In genomic region chr12:67592228-67593011, GRCh38 we compare ENCODE assay signal across 8 cellular contexts. TPM values are rescaled to one million over a fixed set of nuclear protein-coding genes. Genes with fewer than 3 reads are reported as not detected.
A peak's percentile ranks its signal among the peaks of the same experiment; 100 is the strongest.
DNase-seq lines count a peak whose midpoint lies in the region; ATAC-seq and TF ChIP-seq lines count a peak whose summit lies in the region.

No MANE protein-coding gene starts in this region.

- no peaks in the 10 kb centered on the region for H3K9me3 Mint-ChIP-seq in activated T-cell treated with anti-CD3 and anti-CD28 coated beads, Interleukin-2, amount 50 U/mL, for 72 hours
- H3K9me3 Mint-ChIP-seq in effector memory CD8-positive, alpha-beta T cell: peaks cover 0 to 2% of the 10 kb centered on the region in 2 donors
- H3K9me3 Mint-ChIP-seq in progenitor cell of endocrine pancreas (ENCODE audit: low read depth): peaks cover 2% of the 10 kb centered on the region

- ATAC-seq in activated T-cell treated with anti-CD3 and anti-CD28 coated beads, Interleukin-2, amount 50 U/mL, for 72 hours (replicated peaks in 1 of 2): peak; percentile 70 to 83
- peak; percentile 88 for ATAC-seq in HG02798 (IDR thresholded peaks at IDR 0.05; ENCODE audit: poor library complexity, unreplicated experiment)
- ATAC-seq in effector memory CD8-positive, alpha-beta T cell (replicated peaks): peak; percentile 75

- H3K4me3 Mint-ChIP-seq in activated T-cell treated with anti-CD3 and anti-CD28 coated beads, Interleukin-2, amount 50 U/mL, for 72 hours: peak overlapping the region; percentile 53 to 80
- H3K4me3 Mint-ChIP-seq in effector memory CD8-positive, alpha-beta T cell: peak overlapping the region; percentile 35 to 73
- H3K4me3 Mint-ChIP-seq in progenitor cell of endocrine pancreas (ENCODE audit: low read depth): no peak overlapping the region

- no peak for TF ChIP-seq CTCF in progenitor cell of endocrine pancreas (IDR thresholded peaks at IDR 0.05; ENCODE audit: unreplicated experiment)

- peaks cover 52% of the 10 kb centered on the region for H3K4me1 Mint-ChIP-seq in activated T-cell treated with anti-CD3 and anti-CD28 coated beads, Interleukin-2, amount 50 U/mL, for 72 hours (ENCODE audit: low read depth)
- peaks cover 16 to 44% of the 10 kb centered on the region in 2 donors for H3K4me1 Mint-ChIP-seq in effector memory CD8-positive, alpha-beta T cell (ENCODE audit: low read depth in 2 of 2)
- H3K4me1 Mint-ChIP-seq in progenitor cell of endocrine pancreas (ENCODE audit: low read depth): peaks cover 20% of the 10 kb centered on the region

- H3K27me3 Mint-ChIP-seq in activated T-cell treated with anti-CD3 and anti-CD28 coated beads, Interleukin-2, amount 50 U/mL, for 72 hours (ENCODE audit: low read depth): no peaks in the 10 kb centered on the region
- H3K27me3 Mint-ChIP-seq in effector memory CD8-positive, alpha-beta T cell: no peaks in the 10 kb centered on the region
- no peaks in the 10 kb centered on the region for H3K27me3 Mint-ChIP-seq in progenitor cell of endocrine pancreas

- peak in 1 of 2 donors; percentile 17 for DNase-seq in activated T-cell treated with anti-CD3 and anti-CD28 coated beads, Interleukin-2, amount 50 U/mL, for 72 hours
- no peak for DNase-seq in activated T-cell treated with anti-CD3 and anti-CD28 coated beads, Interleukin-2, amount 50 U/mL, for 48 hours
- DNase-seq in NCI-H345 (lab: John Stamatoyannopoulos, UW) (peak; percentile 62), progenitor cell of endocrine pancreas (ENCODE audit: low spot score, unreplicated experiment) (no peak), NCI-H1092 (lab: John Stamatoyannopoulos, UW) (no peak), NCI-H82 treated with DMSO at 0.1 percent for 48 hours (lab: John Stamatoyannopoulos, UW; ENCODE audit: unreplicated experiment) (no peak)
- DNase-seq in effector memory CD8-positive, alpha-beta T cell: peak in 1 of 3 experiments; percentile 9

- peaks cover 0 to 2% of the 10 kb centered on the region in 2 donors for H3K36me3 Mint-ChIP-seq in activated T-cell treated with anti-CD3 and anti-CD28 coated beads, Interleukin-2, amount 50 U/mL, for 72 hours (ENCODE audit: insufficient read depth in 2 of 2)
- H3K36me3 Mint-ChIP-seq in effector memory CD8-positive, alpha-beta T cell (ENCODE audit: insufficient read depth): no peaks in the 10 kb centered on the region
- no peaks in the 10 kb centered on the region for H3K36me3 Mint-ChIP-seq in progenitor cell of endocrine pancreas (ENCODE audit: insufficient read depth)

- peak overlapping the region; percentile 96 for H3K27ac Mint-ChIP-seq in activated T-cell treated with anti-CD3 and anti-CD28 coated beads, Interleukin-2, amount 50 U/mL, for 72 hours
- H3K27ac Mint-ChIP-seq in effector memory CD8-positive, alpha-beta T cell: peak overlapping the region; percentile 18 to 94
- peak overlapping the region; percentile 6 for H3K27ac Mint-ChIP-seq in progenitor cell of endocrine pancreas

RNA-seq across cellular contexts. Expression of gene DYRK2, which starts 56.1 kb away (rescaled TPM):
- 10 to 100 TPM; 27.3 to 30.3 TPM for total RNA-seq in activated T-cell treated with anti-CD3 and anti-CD28 coated beads, Interleukin-2, amount 50 U/mL, for 72 hours
- 45.0 and 48.1 TPM in 2 replicates for total RNA-seq in progenitor cell of endocrine pancreas

Comparison
In these comparisons a context has a peak if more than half of its experiments do, and no peak if none do; other contexts are left out.
1. H3K27ac Mint-ChIP-seq: peak in every context shown above with its lines; median percentile 96 in activated T-cell treated with anti-CD3 and anti-CD28 coated beads, Interleukin-2, amount 50 U/mL, for 72 hours; 56 in effector memory CD8-positive, alpha-beta T cell; 6 in progenitor cell of endocrine pancreas.